Comparison of ENCODE assay signal across 20 cellular contexts in genomic region chr10:35384265-35384868, GRCh38. TPM values are rescaled to one million over a fixed set of nuclear protein-coding genes. Genes with fewer than 3 reads are reported as not detected.
DNase-seq lines count a peak whose midpoint lies in the region; ATAC-seq, FAIRE-seq and TF ChIP-seq lines count a peak whose summit lies in the region.
"Had no signal": no experiment of that assay in that cellular context is flagged by ENCODE, and none has a peak within 500 bp of the region (broad histone marks: within the 10 kb centered on the region; RNA-seq: fewer than 3 reads in every experiment).

No MANE protein-coding gene starts in this region.

- no peak overlapping the region for H3K4me3 ChIP-seq in GM23248
- H3K4me3 ChIP-seq in gastrocnemius medialis, result no peak overlapping the region
- H3K4me3 ChIP-seq: pancreas, SJCRH30, thoracic aorta had no signal

- 82 to 86% methylated on average over 10 of the region's 10 CpGs for WGBS in GM23248 (ENCODE audit: low coverage in 1 of 2, low lambda C conversion rate in 2 of 2, missing lambda C conversion rate in 2 of 2), 2 experiments

- no peak for FAIRE-seq in D721Med (lab: Jason Lieb, UNC)
- FAIRE-seq: pancreas had no signal

- intact Hi-C loops in gastrocnemius medialis (cut with DNase I; ENCODE audit: low total_unique reads), result no loop called here

- H3K36me3 ChIP-seq in GM23248 (ENCODE audit: low read depth), result no peaks in the 10 kb centered on the region
- no peaks in the 10 kb centered on the region for H3K36me3 ChIP-seq in gastrocnemius medialis
- H3K36me3 ChIP-seq: pancreas, thoracic aorta had no signal

- ATAC-seq in esophagus mucosa (peak; percentile 57), gastrocnemius medialis (no peak)
- ATAC-seq: activated CD8-positive, alpha-beta memory T cell treated with anti-CD3 and anti-CD28 coated beads, Interleukin-2, amount 10 ng/mL, durations not matched to agents 7 days and 5 days; effector memory CD8-positive, alpha-beta T cell had no signal

- no peak overlapping the region for H3K9ac ChIP-seq in GM23248

- in situ Hi-C loops in GM23248 (cut with MboI), result no loop called here
- in situ Hi-C loops in gastrocnemius medialis (cut with MboI; ENCODE audit: low sequenced_read_pairs in 4 of 4), result no loop called here

- H3F3A ChIP-seq in GM23248 (ENCODE audit: insufficient read depth), result peaks cover 29% of the 10 kb centered on the region

- DNase-seq in GM23248, result peak; percentile 43
- peak; percentile 39 for DNase-seq in NCI-H345 (lab: John Stamatoyannopoulos, UW)
- no peak for DNase-seq in gastrocnemius medialis
- no peak for DNase-seq in GF-D8 (lab: John Stamatoyannopoulos, UW)
- no peak for DNase-seq in COLO668 (lab: John Stamatoyannopoulos, UW; ENCODE audit: unreplicated experiment)
- no peak for DNase-seq in pons (ENCODE audit: low spot score)
- DNase-seq in D721Med (ENCODE audit: insufficient read length, low spot score), result no peak
- DNase-seq: activated CD4-positive, CD25-positive, alpha-beta regulatory T cell treated with anti-CD3 and anti-CD28 coated beads, Interleukin-2, amount 50 U/mL, for 72 hours; activated CD8-positive, alpha-beta memory T cell treated with anti-CD3 and anti-CD28 coated beads, Interleukin-2, amount 10 ng/mL, durations not matched to agents 7 days and 5 days; activated effector memory CD4-positive, alpha-beta T cell treated with anti-CD3 and anti-CD28 coated beads, Interleukin-2, amount 50 U/mL, for 16 hours; anterior cingulate cortex; Calu3; effector memory CD8-positive, alpha-beta T cell; foreskin melanocyte; naive B cell; NCI-H1694; pancreas; SJCRH30 had no signal

- TF ChIP-seq CTCF in gastrocnemius medialis (IDR thresholded peaks at IDR 0.05 in 4 of 5, conservative IDR thresholded peaks at IDR 0.05 in 1 of 5), result no peak
- no peak for TF ChIP-seq CTCF in D721Med (IDR thresholded peaks at IDR 0.05; ENCODE audit: insufficient read depth, missing control alignments)

- H3K9me3 ChIP-seq in GM23248 (ENCODE audit: low read depth) (no peaks in the 10 kb centered on the region), gastrocnemius medialis (no peaks in the 10 kb centered on the region)
- H3K9me3 ChIP-seq: pancreas, SJCRH30, thoracic aorta had no signal

- H2AFZ ChIP-seq in GM23248, result no peak overlapping the region

- H3K27ac ChIP-seq in GM23248, result no peak overlapping the region
- peak overlapping the region; percentile 6 to 75 (median 41) for H3K27ac ChIP-seq in gastrocnemius medialis
- H3K27ac ChIP-seq: pancreas, SJCRH30, thoracic aorta had no signal

- no peak overlapping the region for H3K4me2 ChIP-seq in GM23248 (ENCODE audit: unreplicated experiment)

- H4K20me1 ChIP-seq in GM23248 (ENCODE audit: insufficient read depth), result peaks cover 22% of the 10 kb centered on the region

- H3K4me1 ChIP-seq in GM23248 (ENCODE audit: insufficient read depth), result peaks cover 31% of the 10 kb centered on the region
- peaks cover 63 to 71% of the 10 kb centered on the region in 2 donors for H3K4me1 ChIP-seq in gastrocnemius medialis
- H3K4me1 ChIP-seq: SJCRH30 had no signal

- H3K9me2 ChIP-seq in GM23248 (ENCODE audit: insufficient read depth), result no peaks in the 10 kb centered on the region

- peaks cover 100% of the 10 kb centered on the region for H3K79me2 ChIP-seq in GM23248 (ENCODE audit: insufficient read depth)

- no peak for TF ChIP-seq POLR2A in gastrocnemius medialis (IDR thresholded peaks at IDR 0.05)

- H3K27me3 ChIP-seq in GM23248 (replicated peaks; ENCODE audit: insufficient read depth) (no peaks in the 10 kb centered on the region), gastrocnemius medialis (no peaks in the 10 kb centered on the region)
- H3K27me3 ChIP-seq: pancreas, SJCRH30 had no signal

RNA-seq across cellular contexts. Expression of gene CCNY, which starts 48.1 kb away (rescaled TPM):
- total RNA-seq in GM23248 (2014; rRNA removed; shearing (Covaris generic)), result 57.8 and 70.4 TPM in 2 replicates
- 12.3 and 12.8 TPM in 2 replicates for polyA plus RNA-seq in GM23248 (2016; fragmentation: Nextera tagmentation; extraction: Ambion mirVana)
- total RNA-seq in esophagus mucosa (44.8 TPM), gastrocnemius medialis (10 to 100 TPM; 23.9 to 68.1 (median 39.5) TPM)

Comparison
In these comparisons a context has a peak if more than half of its experiments do, and no peak if none do; other contexts are left out.
1. DNase-seq: peak in GM23248 (single experiment) and NCI-H345 (single experiment); none in gastrocnemius medialis (0 of 2), GF-D8 (single experiment), COLO668 (single experiment), pons (single experiment) and D721Med (single experiment).